In the genomic region with DNA sequence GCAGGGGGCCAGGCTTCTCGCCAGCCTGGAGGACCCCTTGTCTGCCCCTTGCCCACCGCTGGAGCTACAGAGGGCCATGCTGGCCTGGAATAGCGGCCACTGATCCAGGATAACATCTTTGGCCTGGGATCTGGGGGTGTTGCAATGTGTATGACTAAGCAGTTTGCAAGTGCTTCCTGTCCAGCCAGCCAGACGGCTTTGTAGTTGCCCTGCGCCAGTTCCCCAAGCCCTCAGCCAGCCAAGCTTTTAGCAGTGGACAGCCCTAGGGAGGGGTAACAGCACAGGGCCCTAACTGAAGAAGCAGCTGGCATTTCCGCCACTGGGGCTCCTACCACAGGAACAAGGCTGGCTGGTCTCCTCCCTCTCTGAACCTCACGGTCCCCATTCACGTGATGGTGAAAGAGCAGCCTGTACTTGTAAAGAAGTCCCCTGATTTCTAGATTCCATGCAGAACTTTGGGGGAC, we compare ENCODE assay signal across 8 cellular contexts. TPM values are rescaled to one million over a fixed set of nuclear protein-coding genes. Genes with fewer than 3 reads are reported as not detected.
DNase-seq lines count a peak whose midpoint lies in the region; ATAC-seq and TF ChIP-seq lines count a peak whose summit lies in the region.

No MANE protein-coding gene starts in this region.

- DNase-seq in AG08395 (ENCODE audit: low spot score) (peak; percentile 98), astrocyte of the hippocampus (ENCODE audit: low read depth, low spot score) (peak; percentile 80), iris pigment epithelial cell (ENCODE audit: low read depth) (peak; percentile 97), suprapubic skin (ENCODE audit: low spot score in 2 of 2) (peak; percentile 95), NCI-H446 (lab: John Stamatoyannopoulos, UW) (no peak)
- DNase-seq in Jurkat, Clone E6-1 (ENCODE audit: low read depth, low spot score), result peak; percentile 4
- no peak for DNase-seq in stimulated activated naive CD4-positive, alpha-beta T cell treated with Interleukin-2 at 50 U/mL for 16 hours (lab: John Stamatoyannopoulos, UW)

- peaks cover 74% of the 10 kb centered on the region for H3K36me3 ChIP-seq in suprapubic skin

- peak overlapping the region; percentile 79 for H3K27ac ChIP-seq in suprapubic skin

- ATAC-seq in HG03457 (IDR thresholded peaks at IDR 0.05; ENCODE audit: unreplicated experiment), result no peak

- H3K9me3 ChIP-seq in suprapubic skin, result no peaks in the 10 kb centered on the region

- no peak for TF ChIP-seq CTCF in suprapubic skin (IDR thresholded peaks at IDR 0.05)

- no peak for TF ChIP-seq POLR2A in suprapubic skin (IDR thresholded peaks at IDR 0.05)

- H3K27me3 ChIP-seq in suprapubic skin, result no peaks in the 10 kb centered on the region

- no peak for TF ChIP-seq EP300 in suprapubic skin (IDR thresholded peaks at IDR 0.05)

- H3K4me1 ChIP-seq in suprapubic skin, result peaks cover 28% of the 10 kb centered on the region

- WGBS in suprapubic skin, result 36% methylated on average over 3 of the region's 8 CpGs

- no peak overlapping the region for H3K4me3 ChIP-seq in Jurkat, Clone E6-1 (ENCODE audit: low read length)
- no peak overlapping the region for H3K4me3 ChIP-seq in suprapubic skin

RNA-seq across cellular contexts. Expression of a gene that starts 32.1 kb away (rescaled TPM):
- polyA plus RNA-seq in Jurkat, Clone E6-1 (2012; ENCODE audit: insufficient read depth, insufficient read length), result 281 TPM
- total RNA-seq in suprapubic skin, result 10 to 100 TPM; 33.6 to 85.7 (median 66.8) TPM

RNA-seq across cellular contexts. Expression of a gene that starts 32.4 kb away (rescaled TPM):
- polyA plus RNA-seq in Jurkat, Clone E6-1 (2012; ENCODE audit: insufficient read depth, insufficient read length), result 45.1 TPM
- total RNA-seq in suprapubic skin, result 10 to 100 TPM; 16.3 to 28.2 (median 23.1) TPM

RNA-seq across cellular contexts. Expression of a gene that starts 38.8 kb away (rescaled TPM):
- 70.3 TPM for polyA plus RNA-seq in Jurkat, Clone E6-1 (2012; ENCODE audit: insufficient read depth, insufficient read length)
- total RNA-seq in suprapubic skin, result 10 to 100 TPM; 35.6 to 57.3 (median 43.2) TPM

Comparison
In these comparisons a context has a peak if more than half of its experiments do, and no peak if none do; other contexts are left out.
1. DNase-seq: peak in AG08395 (single experiment), Jurkat, Clone E6-1 (single experiment), astrocyte of the hippocampus (single experiment), iris pigment epithelial cell (single experiment) and suprapubic skin (2 of 2); none in NCI-H446 (0 of 2) and stimulated activated naive CD4-positive, alpha-beta T cell treated with Interleukin-2 at 50 U/mL for 16 hours (single experiment).